ENCODE assay signal across 8 cellular contexts in genomic region chr7:39624202-39624807, GRCh38. TPM values are rescaled to one million over a fixed set of nuclear protein-coding genes. Genes with fewer than 3 reads are reported as not detected.
DNase-seq lines count a peak whose midpoint lies in the region; ATAC-seq and TF ChIP-seq lines count a peak whose summit lies in the region.

No MANE protein-coding gene starts in this region.

- DNase-seq in DMS 273 treated with DMSO at 0.1 percent for 48 hours (lab: John Stamatoyannopoulos, UW): peak; percentile 31
- DNase-seq in WERI-Rb-1: peak; percentile 28
- DNase-seq in esophagus muscularis mucosa (ENCODE audit: extremely low spot score): no peak
- no peak for DNase-seq in NCI-H187 (lab: John Stamatoyannopoulos, UW)

- no peak for TF ChIP-seq POLR2A in esophagus muscularis mucosa (IDR thresholded peaks at IDR 0.05; ENCODE audit: low read depth)

- H3K4me3 ChIP-seq in HUES48 (ENCODE audit: low read depth, low read length) (peak overlapping the region; percentile 90), WERI-Rb-1 (ENCODE audit: low read depth, low read length) (peak overlapping the region; percentile 92), esophagus muscularis mucosa (peak overlapping the region; percentile 83 to 98 (median 92)), neutrophil (ENCODE audit: low read depth in 1 of 2, low read length in 1 of 2) (peak overlapping the region; percentile 71 to 85)

- no peak for TF ChIP-seq EP300 in esophagus muscularis mucosa (IDR thresholded peaks at IDR 0.05)

- no peak for ATAC-seq in HG03521 (IDR thresholded peaks at IDR 0.05; ENCODE audit: unreplicated experiment)
- ATAC-seq in GM18498 (IDR thresholded peaks at IDR 0.05; ENCODE audit: unreplicated experiment): no peak

- 3% methylated on average over 11 of the region's 11 CpGs for WGBS in esophagus muscularis mucosa

- H3K9me3 ChIP-seq in HUES48 (ENCODE audit: control insufficient read depth, insufficient read depth, low read length): no peaks in the 10 kb centered on the region
- no peaks in the 10 kb centered on the region for H3K9me3 ChIP-seq in WERI-Rb-1 (ENCODE audit: severe bottlenecking)
- H3K9me3 ChIP-seq in esophagus muscularis mucosa: no peaks in the 10 kb centered on the region
- no peaks in the 10 kb centered on the region for H3K9me3 ChIP-seq in neutrophil

- intact Hi-C loops in esophagus muscularis mucosa (cut with DNase I): loop anchor here (5.0 kb wide), 1 partner anchor 328 kb away; the partner anchor contains the start of gene CDK13

- H3K9ac ChIP-seq in HUES48 (ENCODE audit: low read depth, low read length): peak overlapping the region; percentile 70

- H3K4me1 ChIP-seq in HUES48 (ENCODE audit: control insufficient read depth, insufficient read depth, low read length) (peaks cover 41% of the 10 kb centered on the region), esophagus muscularis mucosa (peaks cover 35 to 49% (median 44%) of the 10 kb centered on the region in 4 donors), neutrophil (ENCODE audit: control insufficient read depth in 1 of 2, insufficient read depth in 1 of 2, low read depth in 1 of 2, low read length in 1 of 2) (peaks cover 27 to 28% of the 10 kb centered on the region in 2 experiments)

- H3K36me3 ChIP-seq in HUES48 (ENCODE audit: control insufficient read depth, insufficient read depth, low read length) (no peaks in the 10 kb centered on the region), WERI-Rb-1 (peaks cover 4% of the 10 kb centered on the region), esophagus muscularis mucosa (peaks cover 0 to 1% (median 0%) of the 10 kb centered on the region in 4 donors), neutrophil (no peaks in the 10 kb centered on the region)

- H3K27ac ChIP-seq in HUES48 (ENCODE audit: low read depth, low read length) (peak overlapping the region; percentile 97), WERI-Rb-1 (peak overlapping the region; percentile 94), esophagus muscularis mucosa (replicated peaks in 1 of 4) (peak overlapping the region; percentile 87 to 90 (median 88)), neutrophil (peak overlapping the region; percentile 90)

- TF ChIP-seq CTCF in WERI-Rb-1 (IDR thresholded peaks at IDR 0.05; ENCODE audit: low read depth, low read length) (no peak), esophagus muscularis mucosa (IDR thresholded peaks at IDR 0.05) (no peak), neutrophil (IDR thresholded peaks at IDR 0.05) (no peak)

- no peaks in the 10 kb centered on the region for H3K27me3 ChIP-seq in HUES48 (ENCODE audit: control insufficient read depth, insufficient read depth, low read length)
- no peaks in the 10 kb centered on the region for H3K27me3 ChIP-seq in WERI-Rb-1 (ENCODE audit: insufficient read depth, low read depth, severe bottlenecking)
- H3K27me3 ChIP-seq in esophagus muscularis mucosa: no peaks in the 10 kb centered on the region
- no peaks in the 10 kb centered on the region for H3K27me3 ChIP-seq in neutrophil

RNA-seq across cellular contexts. Expression of gene RALA, which starts 0.9 kb away (rescaled TPM):
- total RNA-seq in esophagus muscularis mucosa: 10 to 100 TPM; 12.3 to 25.1 (median 19.6) TPM

RNA-seq across cellular contexts. Expression of gene YAE1, which starts 58.1 kb away (rescaled TPM):
- total RNA-seq in esophagus muscularis mucosa: 10 to 100 TPM; 13.3 to 18.5 (median 17.0) TPM

Comparison
In these comparisons a context has a peak if more than half of its experiments do, and no peak if none do; other contexts are left out.
1. DNase-seq: peak in DMS 273 treated with DMSO at 0.1 percent for 48 hours (single experiment) and WERI-Rb-1 (single experiment); none in esophagus muscularis mucosa (single experiment) and NCI-H187 (0 of 2).
2. Peak in every context shown above with its lines, with median percentiles within 50 percentile points of each other: H3K27ac ChIP-seq and H3K4me3 ChIP-seq.